Comparison of ENCODE assay signal across 1 cellular context in the genomic region with DNA sequence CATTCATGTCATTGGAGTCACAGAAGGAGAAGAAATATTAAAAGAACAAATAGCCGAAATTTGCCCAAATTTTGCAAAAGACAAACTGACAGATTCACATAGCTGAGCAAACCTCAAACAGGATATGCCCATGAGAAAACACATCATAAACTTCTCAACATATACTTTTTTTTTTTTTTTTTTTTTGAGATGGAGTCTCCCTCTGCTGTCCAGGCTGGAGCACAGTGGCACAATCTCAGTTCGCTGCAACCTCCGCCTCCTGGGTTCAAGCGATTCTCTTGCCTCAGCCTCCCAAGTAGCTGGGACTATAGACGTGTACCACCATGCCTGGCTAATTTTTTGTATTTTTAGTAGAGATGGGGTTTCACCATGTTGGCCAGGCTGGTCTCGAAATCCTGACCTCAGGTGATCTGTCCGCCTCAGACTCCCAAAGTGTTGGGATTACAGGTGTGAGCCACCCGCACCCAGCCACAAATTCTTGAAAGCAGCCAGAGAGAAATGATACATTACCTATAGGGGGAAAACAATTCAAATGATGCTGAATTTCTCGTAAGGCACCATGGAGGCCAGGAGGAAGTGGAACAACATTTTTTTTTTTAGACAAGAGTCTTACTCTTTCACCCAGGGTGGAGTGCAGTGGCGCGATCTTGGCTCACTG.
A peak's percentile ranks its signal among the peaks of the same experiment; 100 is the strongest.
TF ChIP-seq lines count a peak whose summit lies in the region.

No MANE protein-coding gene starts in this region.

TF ChIP-seq in HepG2, 621 proteins besides CTCF, POLR2A, EP300 and RAD21:
- TF ChIP-seq, protein P1, sequence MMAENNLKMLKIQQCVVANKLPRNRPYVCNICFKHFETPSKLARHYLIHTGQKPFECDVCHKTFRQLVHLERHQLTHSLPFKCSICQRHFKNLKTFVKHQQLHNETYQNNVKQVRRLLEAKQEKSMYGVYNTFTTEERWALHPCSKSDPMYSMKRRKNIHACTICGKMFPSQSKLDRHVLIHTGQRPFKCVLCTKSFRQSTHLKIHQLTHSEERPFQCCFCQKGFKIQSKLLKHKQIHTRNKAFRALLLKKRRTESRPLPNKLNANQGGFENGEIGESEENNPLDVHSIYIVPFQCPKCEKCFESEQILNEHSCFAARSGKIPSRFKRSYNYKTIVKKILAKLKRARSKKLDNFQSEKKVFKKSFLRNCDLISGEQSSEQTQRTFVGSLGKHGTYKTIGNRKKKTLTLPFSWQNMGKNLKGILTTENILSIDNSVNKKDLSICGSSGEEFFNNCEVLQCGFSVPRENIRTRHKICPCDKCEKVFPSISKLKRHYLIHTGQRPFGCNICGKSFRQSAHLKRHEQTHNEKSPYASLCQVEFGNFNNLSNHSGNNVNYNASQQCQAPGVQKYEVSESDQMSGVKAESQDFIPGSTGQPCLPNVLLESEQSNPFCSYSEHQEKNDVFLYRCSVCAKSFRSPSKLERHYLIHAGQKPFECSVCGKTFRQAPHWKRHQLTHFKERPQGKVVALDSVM (CRISPR knock-in tag; IDR thresholded peaks at IDR 0.05), result 0 out of 2 replicates have a peak, but pooled peaks have one; percentile 25
- TF ChIP-seq, protein P2, sequence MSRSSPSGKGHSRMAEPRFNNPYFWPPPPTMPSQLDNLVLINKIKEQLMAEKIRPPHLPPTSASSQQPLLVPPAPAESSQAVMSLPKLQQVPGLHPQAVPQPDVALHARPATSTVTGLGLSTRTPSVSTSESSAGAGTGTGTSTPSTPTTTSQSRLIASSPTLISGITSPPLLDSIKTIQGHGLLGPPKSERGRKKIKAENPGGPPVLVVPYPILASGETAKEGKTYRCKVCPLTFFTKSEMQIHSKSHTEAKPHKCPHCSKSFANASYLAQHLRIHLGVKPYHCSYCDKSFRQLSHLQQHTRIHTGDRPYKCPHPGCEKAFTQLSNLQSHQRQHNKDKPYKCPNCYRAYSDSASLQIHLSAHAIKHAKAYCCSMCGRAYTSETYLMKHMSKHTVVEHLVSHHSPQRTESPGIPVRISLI (CRISPR knock-in tag; IDR thresholded peaks at IDR 0.05; ENCODE audit: borderline replicate concordance), result peak; percentile 34; the same call in 1 of the 2 replicates
